8 cellular contexts compared by ENCODE assay signal in the genomic region with DNA sequence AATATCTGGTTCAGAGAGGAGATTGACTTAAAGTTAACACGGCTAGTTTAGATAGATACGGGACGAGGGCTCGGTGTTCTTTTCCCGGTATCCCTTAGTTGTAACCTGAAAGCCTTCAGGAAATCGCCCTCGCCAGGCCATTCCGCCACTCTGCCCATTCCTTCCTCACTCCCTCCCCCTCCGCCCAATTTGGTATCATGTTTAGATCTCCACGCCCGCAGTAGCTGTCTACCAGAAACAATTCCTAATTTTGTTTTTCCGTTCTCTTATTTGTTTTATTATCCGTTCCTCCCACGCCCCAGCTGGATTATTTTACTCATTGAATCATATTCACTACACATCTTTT.
DNase-seq lines count a peak whose midpoint lies in the region; ATAC-seq and TF ChIP-seq lines count a peak whose summit lies in the region.

No MANE protein-coding gene starts in this region.

- no peak for ATAC-seq in GM18867 (IDR thresholded peaks at IDR 0.05; ENCODE audit: unreplicated experiment)

- peak; percentile 56 for DNase-seq in EL
- DNase-seq in HAP-1 (ENCODE audit: low spot score in 2 of 2), result peak in 1 of 2 experiments; percentile 64
- DNase-seq in NT2/D1 (ENCODE audit: low read depth, low spot score), result peak; percentile 33
- DNase-seq in anterior cingulate cortex (lab: John Stamatoyannopoulos, UW), result peak in 35 of 58 donors; percentile 4 to 71 (median 34)
- DNase-seq in iPS DF 6.9 (ENCODE audit: low read depth, low spot score), result no peak
- no peak for DNase-seq in skeletal muscle cell (ENCODE audit: low read depth)
- no peak for DNase-seq in GM13977 (ENCODE audit: low spot score)

- no CpG with 5 or more reads among the region's 14 CpGs for WGBS in iPS DF 6.9 (ENCODE audit: insufficient coverage, insufficient read length)

- peaks cover 16% of the 10 kb centered on the region for H3K4me1 ChIP-seq in HAP-1
- no peaks in the 10 kb centered on the region for H3K4me1 ChIP-seq in NT2/D1 (ENCODE audit: insufficient read depth, insufficient read length)
- no peaks in the 10 kb centered on the region for H3K4me1 ChIP-seq in iPS DF 6.9 (ENCODE audit: control insufficient read depth, insufficient read depth, low read length)

- in situ Hi-C loops in HAP-1 (cut with MboI; ENCODE audit: low sequenced_read_pairs) (no loop called here), GM13977 (cut with MboI; ENCODE audit: low pct_unique_long_range_greater_than_20kb, low sequenced_read_pairs, unreplicated experiment) (no loop called here)

- H3K9me3 ChIP-seq in HAP-1 (no peaks in the 10 kb centered on the region), NT2/D1 (ENCODE audit: insufficient read depth, low read length) (no peaks in the 10 kb centered on the region), iPS DF 6.9 (ENCODE audit: control insufficient read depth, insufficient read depth, low read length) (no peaks in the 10 kb centered on the region)

- peak overlapping the region; percentile 96 for H3K9ac ChIP-seq in NT2/D1 (ENCODE audit: insufficient read length, low read depth)

- H3K4me3 ChIP-seq in HAP-1, result peak overlapping the region; percentile 86
- H3K4me3 ChIP-seq in NT2/D1 (ENCODE audit: insufficient read length, low read depth), result peak overlapping the region; percentile 96
- peak overlapping the region; percentile 77; the same call in 1 of the 2 replicates for H3K4me3 ChIP-seq in iPS DF 6.9 (ENCODE audit: low read length)
- H3K4me3 ChIP-seq in skeletal muscle cell (ENCODE audit: low read depth, low read length), result peak overlapping the region; percentile 76

- H3K36me3 ChIP-seq in HAP-1 (replicated peaks), result no peaks in the 10 kb centered on the region
- no peaks in the 10 kb centered on the region for H3K36me3 ChIP-seq in NT2/D1 (ENCODE audit: insufficient read depth, insufficient read length, low read length)
- H3K36me3 ChIP-seq in iPS DF 6.9 (ENCODE audit: control insufficient read depth, insufficient read depth, low read length), result no peaks in the 10 kb centered on the region

- H3K27me3 ChIP-seq in HAP-1 (ENCODE audit: low read depth), result no peaks in the 10 kb centered on the region
- no peaks in the 10 kb centered on the region for H3K27me3 ChIP-seq in NT2/D1 (ENCODE audit: insufficient read depth, insufficient read length)
- no peaks in the 10 kb centered on the region for H3K27me3 ChIP-seq in iPS DF 6.9 (ENCODE audit: control insufficient read depth, insufficient read depth, low read length)

- no peak for TF ChIP-seq CTCF in GM13977 (IDR thresholded peaks at IDR 0.05; ENCODE audit: extremely low read depth, insufficient read depth, missing control alignments)

- H3K27ac ChIP-seq in iPS DF 6.9 (ENCODE audit: low read length), result no peak overlapping the region

Comparison
In these comparisons a context has a peak if more than half of its experiments do, and no peak if none do; other contexts are left out.
1. DNase-seq: peak in EL (single experiment), NT2/D1 (single experiment) and anterior cingulate cortex (35 of 58); none in iPS DF 6.9 (single experiment), skeletal muscle cell (single experiment) and GM13977 (single experiment).
2. Peak in every context shown above with its lines, with median percentiles within 50 percentile points of each other: H3K4me3 ChIP-seq.